ENCODE assay signal across 22 cellular contexts in the genomic region with DNA sequence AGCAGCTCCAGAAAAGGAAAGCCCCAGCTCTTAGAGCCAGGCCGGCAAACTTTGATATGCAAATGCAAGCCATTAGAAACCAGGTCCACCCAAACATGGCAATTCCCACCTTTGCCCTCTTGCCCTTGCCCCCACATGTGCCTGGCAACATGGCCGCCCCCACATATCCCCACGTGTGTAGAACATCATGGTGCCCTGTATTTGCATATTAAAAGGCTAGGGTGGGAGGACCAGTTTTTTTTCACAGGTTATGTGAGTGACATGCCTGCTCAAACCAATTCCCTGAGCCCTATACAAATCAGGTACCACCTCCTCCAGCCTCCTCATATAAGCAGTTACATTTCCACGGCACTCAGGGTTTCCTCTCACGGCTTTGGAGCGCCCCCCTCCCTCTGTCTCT. TPM values are rescaled to one million over a fixed set of nuclear protein-coding genes. Genes with fewer than 3 reads are reported as not detected.
"Had no signal": no experiment of that assay in that cellular context is flagged by ENCODE, and none has a peak within 500 bp of the region (broad histone marks: within the 10 kb centered on the region; RNA-seq: fewer than 3 reads in every experiment).

No MANE protein-coding gene starts in this region.

- H3K4me1 ChIP-seq: gastroesophageal sphincter, right atrium auricular region, sigmoid colon, testis, tibial nerve, upper lobe of right lung, vagina had no signal

- H3K4me3 ChIP-seq: esophagus squamous epithelium, gastroesophageal sphincter, right atrium auricular region, sigmoid colon, skin epidermis, testis, tibial nerve, upper lobe of right lung, vagina had no signal

- H3K27me3 ChIP-seq: esophagus squamous epithelium, gastroesophageal sphincter, right atrium auricular region, sigmoid colon, testis, upper lobe of right lung, vagina had no signal

- H3K9me3 ChIP-seq: sigmoid colon, testis, vagina had no signal

- H3K36me3 ChIP-seq: esophagus squamous epithelium, gastroesophageal sphincter, neutrophil, right atrium auricular region, sigmoid colon, tibial nerve, upper lobe of right lung, vagina had no signal

- DNase-seq: effector memory CD8-positive, alpha-beta T cell; esophagus squamous epithelium; foreskin fibroblast; glutamatergic neuron; kidney glomerular epithelial cell; mammary epithelial cell; naive thymus-derived CD4-positive, alpha-beta T cell; posterior cingulate gyrus; sigmoid colon; stimulated activated CD4-positive, alpha-beta T cell treated with anti-CD3 and anti-CD28 coated beads, Interleukin-2, amount 100 ng/mL, for 24 hours; stimulated activated CD4-positive, alpha-beta T cell treated with anti-CD3 and anti-CD28 coated beads, Interleukin-4, amount 100 ng/mL, for 4 hours; stimulated activated naive B cell treated with anti-CD40 and anti-IgM and Interleukin-4, amounts not matched to agents 10 μg/mL and 1 μg/mL and 100 μg/mL, for 72 hours; stimulated activated naive CD8-positive, alpha-beta T cell treated with anti-CD3 and anti-CD28 coated beads, Interleukin-15, amount 100 ng/mL, for 72 hours; testis; upper lobe of right lung had no signal

- FAIRE-seq: islet of Langerhans had no signal

- ATAC-seq: effector memory CD8-positive, alpha-beta T cell; gastroesophageal sphincter; naive thymus-derived CD4-positive, alpha-beta T cell; stimulated activated naive B cell treated with anti-CD40 and anti-IgM and Interleukin-4, amounts not matched to agents 10 μg/mL and 1 μg/mL and 100 μg/mL, for 72 hours; stimulated activated naive CD8-positive, alpha-beta T cell treated with anti-CD3 and anti-CD28 coated beads, Interleukin-15, amount 100 ng/mL, for 72 hours; upper lobe of right lung had no signal

- H3K27ac ChIP-seq: esophagus squamous epithelium, gastroesophageal sphincter, neutrophil, right atrium auricular region, sigmoid colon, skin epidermis, testis, tibial nerve, upper lobe of right lung, vagina had no signal

RNA-seq across cellular contexts. Expression of a gene that starts 6.1 kb away (rescaled TPM):
- polyA plus RNA-seq: naive thymus-derived CD4-positive, alpha-beta T cell had no signal
